Comparison of ENCODE assay signal across 9 cellular contexts in the genomic region with DNA sequence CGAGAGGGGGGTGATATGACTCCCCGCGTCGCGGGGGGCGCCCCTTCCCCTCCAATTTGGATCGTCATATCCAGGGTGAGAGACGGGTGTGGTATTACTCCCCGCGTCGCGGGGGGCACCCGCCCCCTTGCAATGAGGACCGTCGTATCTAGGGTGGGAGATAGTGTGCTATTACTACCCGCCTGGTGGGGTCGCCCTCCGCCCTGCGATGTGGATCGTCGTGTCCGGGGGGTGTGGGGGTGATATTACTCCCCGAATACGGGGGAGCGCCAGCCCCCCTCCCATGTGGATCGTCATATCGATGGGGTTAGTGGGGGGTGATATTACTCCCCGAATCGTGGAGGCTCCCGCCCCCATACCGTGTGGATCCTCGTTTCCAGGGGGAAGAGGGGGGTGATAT. TPM values are rescaled to one million over a fixed set of nuclear protein-coding genes. Genes with fewer than 3 reads are reported as not detected.
A peak's percentile ranks its signal among the peaks of the same experiment; 100 is the strongest.
DNase-seq lines count a peak whose midpoint lies in the region; TF ChIP-seq lines count a peak whose summit lies in the region.
"Had no signal": no experiment of that assay in that cellular context is flagged by ENCODE, and none has a peak within 500 bp of the region (broad histone marks: within the 10 kb centered on the region; RNA-seq: fewer than 3 reads in every experiment).

No MANE protein-coding gene starts in this region.

- no peak overlapping the region for H3K4me2 ChIP-seq in OCI-LY7 (ENCODE audit: low read length)

- no peak overlapping the region for H3K27ac ChIP-seq in OCI-LY7 (ENCODE audit: low read depth, low read length, poor library complexity, severe bottlenecking)
- H3K27ac ChIP-seq: SJSA1 had no signal

- H3K79me2 ChIP-seq in OCI-LY7 (ENCODE audit: insufficient read depth, low read depth, low read length): no peaks in the 10 kb centered on the region

- POLR2A ChIA-PET in GM10248 (lab: Yijun Ruan, JAX) (no interaction called here), OCI-LY7 (lab: Charles Lee) (no interaction called here)

- no TSS peak for BruUV-seq in OCI-LY7 (replicated peaks; lab: Mats Ljungman, UMichigan)

- peak; percentile 39 for TF ChIP-seq CTCF in GM10248 (IDR thresholded peaks at IDR 0.05; ENCODE audit: control extremely low read depth, extremely low read depth, low read depth, missing control alignments)
- peak; percentile 39 for TF ChIP-seq CTCF in fibroblast of pulmonary artery (IDR thresholded peaks at IDR 0.05; ENCODE audit: low read length, missing control alignments)
- TF ChIP-seq CTCF in OCI-LY7 (conservative IDR thresholded peaks at IDR 0.05; ENCODE audit: low read length): no peak

- no peaks in the 10 kb centered on the region for H3K4me1 ChIP-seq in OCI-LY7 (ENCODE audit: insufficient read depth, low read length, poor library complexity, severe bottlenecking)
- H3K4me1 ChIP-seq: SJSA1 had no signal

- CTCF ChIA-PET in GM10248 (lab: Yijun Ruan, JAX) (interaction anchor here (0.8 kb wide), 1 partner anchor 225 kb away, joined by 4 read pairs; no protein-coding TSS in a partner anchor), OCI-LY7 (lab: Charles Lee; ENCODE audit: unreplicated experiment) (no interaction called here)

- DNase-seq in GM10248 (ENCODE audit: extremely low spot score) (peak; percentile 24), fibroblast of pulmonary artery (ENCODE audit: low read depth) (peak; percentile 9), OCI-LY7 (ENCODE audit: low spot score) (no peak), NCI-H2029 (lab: John Stamatoyannopoulos, UW) (no peak), GDM1 (lab: John Stamatoyannopoulos, UW) (no peak), NCI-H774 (lab: John Stamatoyannopoulos, UW) (no peak)
- DNase-seq in activated CD8-positive, alpha-beta memory T cell treated with anti-CD3 and anti-CD28 coated beads, Interleukin-2, amount 50 U/mL, for 1 hour (ENCODE audit: extremely low read depth): peak; percentile 20
- DNase-seq in stimulated activated CD4-positive, alpha-beta T cell treated with anti-CD3 and anti-CD28 coated beads, Interleukin-12 subunit alpha, Interleukin-12 subunit beta, amount 100 ng/mL, for 4 hours: peak; percentile 28

- H3K4me3 ChIP-seq in fibroblast of pulmonary artery (replicated peaks; ENCODE audit: low read depth, low read length) (peak overlapping the region; percentile 34), OCI-LY7 (ENCODE audit: low read depth, low read length, poor library complexity, severe bottlenecking) (no peak overlapping the region)
- H3K4me3 ChIP-seq: SJSA1 had no signal

- no peaks in the 10 kb centered on the region for H3K9me2 ChIP-seq in OCI-LY7 (ENCODE audit: insufficient read depth, low read length)

- H4K20me1 ChIP-seq in OCI-LY7 (ENCODE audit: insufficient read depth, low read length): no peaks in the 10 kb centered on the region

- no peaks in the 10 kb centered on the region for H3K9me3 ChIP-seq in OCI-LY7 (ENCODE audit: low read length)
- H3K9me3 ChIP-seq: SJSA1 had no signal

- no peak overlapping the region for H2AFZ ChIP-seq in OCI-LY7 (ENCODE audit: low read length)

- intact Hi-C loops in OCI-LY7 (cut with micrococcal nuclease; ENCODE audit: unreplicated experiment): no loop called here

- H3K36me3 ChIP-seq in OCI-LY7 (ENCODE audit: insufficient read depth, low read length): no peaks in the 10 kb centered on the region
- H3K36me3 ChIP-seq: SJSA1 had no signal

RNA-seq across cellular contexts. Expression of a gene that starts 29.2 kb away (rescaled TPM):
- 219 and 274 TPM in 2 replicates for total RNA-seq in OCI-LY7 (2014; rRNA removed; shearing (Covaris generic))
- total RNA-seq in OCI-LY7 (2022): 89.5 and 101 TPM in 2 replicates

Comparison
In these comparisons a context has a peak if more than half of its experiments do, and no peak if none do; other contexts are left out.
1. DNase-seq: peak in GM10248 (single experiment), activated CD8-positive, alpha-beta memory T cell treated with anti-CD3 and anti-CD28 coated beads, Interleukin-2, amount 50 U/mL, for 1 hour (single experiment), fibroblast of pulmonary artery (single experiment) and stimulated activated CD4-positive, alpha-beta T cell treated with anti-CD3 and anti-CD28 coated beads, Interleukin-12 subunit alpha, Interleukin-12 subunit beta, amount 100 ng/mL, for 4 hours (single experiment); none in OCI-LY7 (single experiment), NCI-H2029 (single experiment), GDM1 (single experiment) and NCI-H774 (single experiment).